In the genomic region with DNA sequence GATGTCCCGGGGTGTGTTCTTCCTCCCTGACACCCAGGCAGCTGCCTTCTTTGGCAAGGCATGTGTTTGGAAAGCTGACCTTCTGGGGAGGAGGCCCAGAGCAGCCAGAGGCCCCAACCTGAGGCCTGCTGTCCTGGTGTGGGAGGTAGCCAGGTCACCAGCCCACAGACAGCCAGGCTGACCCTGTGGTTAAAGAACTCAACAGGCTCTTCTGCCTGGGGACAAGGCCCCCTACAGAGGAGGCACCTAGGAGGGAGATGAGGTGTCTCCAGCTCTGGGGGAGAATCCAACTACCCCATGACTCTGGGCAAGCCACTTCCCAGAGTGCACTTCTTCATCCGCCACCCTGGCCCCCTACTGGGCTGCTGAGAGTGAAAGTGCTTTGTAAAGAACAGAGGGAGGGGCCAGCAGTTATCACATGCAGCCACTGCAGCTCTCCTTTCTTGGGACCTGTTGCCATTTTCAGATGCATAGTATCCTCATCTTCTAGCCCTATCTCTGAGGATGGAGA, we compare ENCODE assay signal across 8 cellular contexts. TPM values are rescaled to one million over a fixed set of nuclear protein-coding genes. Genes with fewer than 3 reads are reported as not detected.
DNase-seq lines count a peak whose midpoint lies in the region; ATAC-seq, FAIRE-seq and TF ChIP-seq lines count a peak whose summit lies in the region.

No MANE protein-coding gene starts in this region.

- no peak for ATAC-seq in GM19455 (IDR thresholded peaks at IDR 0.05; ENCODE audit: unreplicated experiment)
- ATAC-seq in GM18861 (IDR thresholded peaks at IDR 0.05; ENCODE audit: unreplicated experiment) = no peak

- H3K27me3 Mint-ChIP-seq in astrocyte (ENCODE audit: low read depth, unreplicated experiment) = no peaks in the 10 kb centered on the region

- peaks cover 10% of the 10 kb centered on the region for H3K4me1 Mint-ChIP-seq in astrocyte (ENCODE audit: low read depth, unreplicated experiment)

- peaks cover 6% of the 10 kb centered on the region for H3K4me1 ChIP-seq in astrocyte (ENCODE audit: insufficient read depth, low read length)

- FAIRE-seq in astrocyte (lab: Jason Lieb, UNC) = no peak

- no peaks in the 10 kb centered on the region for H3K9me3 ChIP-seq in astrocyte (ENCODE audit: insufficient read depth, low read depth, low read length)

- no peak overlapping the region for H2AFZ ChIP-seq in astrocyte (ENCODE audit: low read depth, low read length)

- H4K20me1 ChIP-seq in astrocyte (ENCODE audit: insufficient read depth, low read length) = no peaks in the 10 kb centered on the region

- H3K4me3 ChIP-seq in astrocyte (ENCODE audit: insufficient read depth, low read depth, low read length) = no peak overlapping the region

- peak overlapping the region; percentile 4 for H3K4me2 ChIP-seq in astrocyte (ENCODE audit: low read length)

- TF ChIP-seq CTCF in astrocyte (IDR thresholded peaks at IDR 0.05; ENCODE audit: insufficient read depth, low read depth, low read length) = peak; percentile 19

- H3K9ac ChIP-seq in astrocyte (ENCODE audit: low read length) = no peak overlapping the region

- no peaks in the 10 kb centered on the region for H3K36me3 ChIP-seq in astrocyte (ENCODE audit: insufficient read depth, low read length)

- H3K79me2 ChIP-seq in astrocyte (ENCODE audit: insufficient read depth, low read length) = no peaks in the 10 kb centered on the region

- H3K36me3 Mint-ChIP-seq in astrocyte (ENCODE audit: low read depth, unreplicated experiment) = peaks cover 13% of the 10 kb centered on the region

- DNase-seq in Ammon's horn (ENCODE audit: low spot score) (peak; percentile 70), H4 (ENCODE audit: low spot score) (peak; percentile 71), T-helper 1 cell (peak; percentile 33 to 86 (median 51)), astrocyte (ENCODE audit: low read depth) (peak; percentile 30), kidney tubule cell (ENCODE audit: low spot score) (peak; percentile 38)
- peak; percentile 27 to 30 for DNase-seq in stimulated activated CD8-positive, alpha-beta memory T cell treated with anti-CD3 and anti-CD28 coated beads, Interleukin-7, amount 100 ng/mL, for 1 hour (ENCODE audit: low read depth in 2 of 2)

- peak overlapping the region; percentile 40 for H3K4me3 Mint-ChIP-seq in astrocyte (ENCODE audit: unreplicated experiment)

- peak overlapping the region; percentile 12 for H3K27ac Mint-ChIP-seq in astrocyte (ENCODE audit: unreplicated experiment)

- no peaks in the 10 kb centered on the region for H3K27me3 ChIP-seq in astrocyte (ENCODE audit: insufficient read depth, low read length)

- no peaks in the 10 kb centered on the region for H3K9me3 Mint-ChIP-seq in astrocyte (ENCODE audit: unreplicated experiment)

- H3K27ac ChIP-seq in astrocyte (ENCODE audit: low read depth, low read length) = no peak overlapping the region

RNA-seq across cellular contexts. Expression of gene SREBF1, which starts 13.1 kb away (rescaled TPM):
- total RNA-seq in H4 (2014; rRNA removed; shearing (Covaris generic)) = 63.9 and 65.8 TPM in 2 replicates
- total RNA-seq in astrocyte = 59.2 and 65.6 TPM in 2 replicates
